In genomic region chr2:64598226-64598625, GRCh38 we compare ENCODE assay signal across 27 cellular contexts.
"Had no signal": no experiment of that assay in that cellular context is flagged by ENCODE, and none has a peak within 500 bp of the region (broad histone marks: within the 10 kb centered on the region; RNA-seq: fewer than 3 reads in every experiment).

No MANE protein-coding gene starts in this region.

- H3K9me3 Mint-ChIP-seq: effector memory CD8-positive, alpha-beta T cell; endodermal cell; mesothelial cell of epicardium; naive B cell had no signal

- H3K27ac Mint-ChIP-seq: effector memory CD8-positive, alpha-beta T cell; endodermal cell; mesothelial cell of epicardium had no signal

- H3K4me3 Mint-ChIP-seq: effector memory CD8-positive, alpha-beta T cell; endodermal cell; mesothelial cell of epicardium; naive B cell had no signal

- ATAC-seq: effector memory CD8-positive, alpha-beta T cell; esophagus mucosa; gastrocnemius medialis; heart right ventricle; left cardiac atrium; left lung; left ventricle myocardium superior; lower lobe of right lung; mucosa of descending colon had no signal

- H3K27me3 ChIP-seq: esophagus squamous epithelium, gastrocnemius medialis, heart right ventricle, left lung had no signal

- FAIRE-seq: colon, endometrium, islet of Langerhans, keratinocyte had no signal

- H3K9me3 ChIP-seq: esophagus squamous epithelium, gastrocnemius medialis, heart right ventricle, left lung, lower lobe of right lung, mucosa of descending colon had no signal

- H3K4me3 ChIP-seq: coronary artery, esophagus squamous epithelium, gastrocnemius medialis, heart right ventricle, left lung, lower lobe of right lung, mucosa of descending colon had no signal

- H3K27ac ChIP-seq: coronary artery, epithelial cell of prostate, esophagus squamous epithelium, gastrocnemius medialis, heart right ventricle, left lung, lower lobe of right lung had no signal

- H3K4me1 ChIP-seq: gastrocnemius medialis, lower lobe of right lung had no signal

- H3K36me3 Mint-ChIP-seq: mesothelial cell of epicardium had no signal

- H3K36me3 ChIP-seq: gastrocnemius medialis, lower lobe of right lung had no signal

- DNase-seq: effector CD8-positive, alpha-beta T cell; effector memory CD8-positive, alpha-beta T cell; endodermal cell; erythroblast; esophagus squamous epithelium; foreskin fibroblast; foreskin melanocyte; gastrocnemius medialis; glutamatergic neuron; head of caudate nucleus; heart right ventricle; hippocampal formation; left cardiac atrium; left lung; left ventricle myocardium superior; lower lobe of right lung; mesenchymal stem cell; mucosa of descending colon; naive B cell had no signal

- H3K27me3 Mint-ChIP-seq: effector memory CD8-positive, alpha-beta T cell; naive B cell had no signal
